ENCODE assay signal across 28 cellular contexts in the genomic region with DNA sequence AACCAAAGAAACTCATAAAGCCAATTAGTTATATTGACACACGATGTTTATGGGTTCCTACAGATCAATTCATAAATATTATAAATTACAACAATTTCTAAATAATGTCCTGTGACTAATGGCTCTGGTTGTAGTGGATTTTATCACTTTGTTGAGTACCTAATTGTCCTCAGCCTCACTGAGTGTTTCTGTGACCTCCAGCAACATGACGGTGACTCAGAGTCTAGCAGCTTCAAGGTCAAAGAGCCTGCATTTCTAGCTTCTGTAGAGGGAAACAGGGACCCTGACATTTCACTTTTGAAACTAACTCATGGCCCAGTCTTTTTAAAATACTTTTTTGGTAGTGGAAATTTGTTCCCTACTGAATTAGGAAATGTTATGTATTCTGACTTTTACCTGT.
A peak's percentile ranks its signal among the peaks of the same experiment; 100 is the strongest.
DNase-seq lines count a peak whose midpoint lies in the region; TF ChIP-seq lines count a peak whose summit lies in the region.
"Had no signal": no experiment of that assay in that cellular context is flagged by ENCODE, and none has a peak within 500 bp of the region (broad histone marks: within the 10 kb centered on the region; RNA-seq: fewer than 3 reads in every experiment).

No MANE protein-coding gene starts in this region.

- H3K9me3 ChIP-seq in left ventricle myocardium inferior (replicated peaks), result no peaks in the 10 kb centered on the region
- H3K9me3 ChIP-seq in osteoblast (ENCODE audit: low read depth, low read length), result peaks cover 4% of the 10 kb centered on the region
- H3K9me3 ChIP-seq in effector memory CD4-positive, alpha-beta T cell (ENCODE audit: control insufficient read depth, low read length), result no peaks in the 10 kb centered on the region
- H3K9me3 ChIP-seq: Caco-2, SJSA1 had no signal

- H3K27ac ChIP-seq in left ventricle myocardium inferior (replicated peaks) (peak overlapping the region; percentile 31), osteoblast (ENCODE audit: low read depth, low read length) (no peak overlapping the region)
- no peak overlapping the region for H3K27ac ChIP-seq in effector memory CD4-positive, alpha-beta T cell (ENCODE audit: insufficient read depth, low read length, poor library complexity, severe bottlenecking)
- H3K27ac ChIP-seq: 22Rv1, C4-2B, SJSA1 had no signal

- CTCF ChIA-PET in activated CD4-positive, alpha-beta memory T cell treated with anti-CD3 and anti-CD28 coated beads for 36 hours (lab: Charles Lee), result interaction anchor here (0.7 kb wide), 1 partner anchor 11 kb away, joined by 3 read pairs; no protein-coding TSS in a partner anchor

- peak overlapping the region in 1 of 5 experiments; percentile 16 for H3K4me3 Mint-ChIP-seq in brain
- no peak overlapping the region for H3K4me3 Mint-ChIP-seq in activated CD4-positive, alpha-beta memory T cell treated with anti-CD3 and anti-CD28 coated beads for 36 hours
- H3K4me3 Mint-ChIP-seq: B cell; CD8-positive, alpha-beta T cell; GM23338; H9 had no signal

- H3K4me3 ChIP-seq in left ventricle myocardium inferior (no peak overlapping the region), osteoblast (ENCODE audit: insufficient read depth, low read length) (no peak overlapping the region)
- no peak overlapping the region for H3K4me3 ChIP-seq in effector memory CD4-positive, alpha-beta T cell (ENCODE audit: insufficient read depth, low read depth, low read length, poor library complexity, severe bottlenecking)
- H3K4me3 ChIP-seq: GM12878, GM23338, SJSA1 had no signal

- no peaks in the 10 kb centered on the region for H3K36me3 ChIP-seq in left ventricle myocardium inferior
- H3K36me3 ChIP-seq in osteoblast (ENCODE audit: insufficient read depth, low read length), result no peaks in the 10 kb centered on the region
- no peaks in the 10 kb centered on the region for H3K36me3 ChIP-seq in effector memory CD4-positive, alpha-beta T cell (ENCODE audit: control insufficient read depth, insufficient read depth, low read length)
- H3K36me3 ChIP-seq: SJSA1 had no signal

- H3K36me3 Mint-ChIP-seq in brain, result no peaks in the 10 kb centered on the region
- no peaks in the 10 kb centered on the region for H3K36me3 Mint-ChIP-seq in activated CD4-positive, alpha-beta memory T cell treated with anti-CD3 and anti-CD28 coated beads for 36 hours
- H3K36me3 Mint-ChIP-seq: CD8-positive, alpha-beta T cell had no signal

- no peak overlapping the region for H3K4me2 ChIP-seq in osteoblast (ENCODE audit: insufficient read depth, low read length)
- H3K4me2 ChIP-seq: GM23338 had no signal

- DNase-seq in NCI-H146 (lab: John Stamatoyannopoulos, UW) (peak; percentile 25), NCI-H146 treated with DMSO at 0.1 percent for 48 hours (lab: John Stamatoyannopoulos, UW; ENCODE audit: unreplicated experiment) (no peak), left ventricle myocardium inferior (no peak), osteoblast (ENCODE audit: insufficient read length, low spot score, missing footprints) (peak; percentile 1), NCI-H2081 (lab: John Stamatoyannopoulos, UW) (no peak)
- no peak for DNase-seq in effector memory CD4-positive, alpha-beta T cell
- DNase-seq in activated CD4-positive, alpha-beta memory T cell treated with anti-CD3 and anti-CD28 coated beads for 36 hours, result no peak
- DNase-seq: Caco-2; CD8-positive, alpha-beta T cell; GDM1; H9; IMR-90; KG1; MM.1S; NCI-H1092; NCI-H1417 treated with DMSO at 0.1 percent for 48 hours; NCI-H187 treated with DMSO at 0.1 percent for 48 hours; NCI-H2107; NCI-H524 treated with DMSO at 0.1 percent for 48 hours; NK-92 treated with Interleukin-12 subunit alpha and Interleukin-12 subunit beta, amount 100 ng/mL, for 24 hours; PC-3 had no signal

- TF ChIP-seq CTCF in brain (conservative IDR thresholded peaks at IDR 0.05) (no peak), left ventricle myocardium inferior (IDR thresholded peaks at IDR 0.05; ENCODE audit: borderline replicate concordance) (no peak), osteoblast (IDR thresholded peaks at IDR 0.05; ENCODE audit: extremely low read depth, low read depth, low read length) (no peak)

- H2AFZ ChIP-seq in osteoblast (ENCODE audit: low read length), result no peak overlapping the region
- H2AFZ ChIP-seq: GM23338 had no signal

- H3K27me3 ChIP-seq in left ventricle myocardium inferior (ENCODE audit: low read depth), result no peaks in the 10 kb centered on the region
- no peaks in the 10 kb centered on the region for H3K27me3 ChIP-seq in osteoblast (ENCODE audit: insufficient read depth, low read length)
- H3K27me3 ChIP-seq in effector memory CD4-positive, alpha-beta T cell (replicated peaks; ENCODE audit: control insufficient read depth, insufficient read depth, low read length, poor library complexity, severe bottlenecking), result no peaks in the 10 kb centered on the region
- H3K27me3 ChIP-seq: SJSA1 had no signal

- peaks cover 0 to 16% (median 4%) of the 10 kb centered on the region in 5 experiments for H3K9me3 Mint-ChIP-seq in brain
- peaks cover 5% of the 10 kb centered on the region for H3K9me3 Mint-ChIP-seq in activated CD4-positive, alpha-beta memory T cell treated with anti-CD3 and anti-CD28 coated beads for 36 hours
- H3K9me3 Mint-ChIP-seq: H9 had no signal

- intact Hi-C loops in left ventricle myocardium inferior (cut with micrococcal nuclease), result no loop called here
- intact Hi-C loops in activated CD4-positive, alpha-beta memory T cell treated with anti-CD3 and anti-CD28 coated beads for 36 hours (cut with micrococcal nuclease), result no loop called here

- no peaks in the 10 kb centered on the region for H4K20me1 ChIP-seq in osteoblast (ENCODE audit: insufficient read depth, low read length)

- H3K79me2 ChIP-seq in osteoblast (ENCODE audit: insufficient read depth, low read length), result no peaks in the 10 kb centered on the region

- peak overlapping the region in 4 of 5 experiments; percentile 68 to 76 (median 71) for H3K27ac Mint-ChIP-seq in brain
- H3K27ac Mint-ChIP-seq in activated CD4-positive, alpha-beta memory T cell treated with anti-CD3 and anti-CD28 coated beads for 36 hours, result no peak overlapping the region
- H3K27ac Mint-ChIP-seq: B cell; CD8-positive, alpha-beta T cell; GM23338; H9 had no signal

- POLR2A ChIA-PET in activated CD4-positive, alpha-beta memory T cell treated with anti-CD3 and anti-CD28 coated beads for 36 hours (lab: Charles Lee), result no interaction called here

- peaks cover 4% of the 10 kb centered on the region for H3K27me3 Mint-ChIP-seq in brain
- H3K27me3 Mint-ChIP-seq in activated CD4-positive, alpha-beta memory T cell treated with anti-CD3 and anti-CD28 coated beads for 36 hours, result no peaks in the 10 kb centered on the region

- peaks cover 31% of the 10 kb centered on the region for H3K4me1 Mint-ChIP-seq in brain
- no peaks in the 10 kb centered on the region for H3K4me1 Mint-ChIP-seq in activated CD4-positive, alpha-beta memory T cell treated with anti-CD3 and anti-CD28 coated beads for 36 hours (ENCODE audit: low read depth)
- H3K4me1 Mint-ChIP-seq: B cell, GM23338 had no signal

- H3K4me1 ChIP-seq in left ventricle myocardium inferior (peaks cover 9% of the 10 kb centered on the region), osteoblast (ENCODE audit: insufficient read depth, low read length) (no peaks in the 10 kb centered on the region)
- no peaks in the 10 kb centered on the region for H3K4me1 ChIP-seq in effector memory CD4-positive, alpha-beta T cell (ENCODE audit: control insufficient read depth, insufficient read depth, low read length, poor library complexity, severe bottlenecking)
- H3K4me1 ChIP-seq: Caco-2, SJSA1 had no signal

Comparison
In these comparisons a context has a peak if more than half of its experiments do, and no peak if none do; other contexts are left out.
1. DNase-seq: peak in NCI-H146 (single experiment) and osteoblast (single experiment); none in NCI-H146 treated with DMSO at 0.1 percent for 48 hours (single experiment), left ventricle myocardium inferior (single experiment), NCI-H2081 (0 of 2), effector memory CD4-positive, alpha-beta T cell (0 of 3) and activated CD4-positive, alpha-beta memory T cell treated with anti-CD3 and anti-CD28 coated beads for 36 hours (single experiment).